Comparison of ENCODE assay signal across 15 cellular contexts in the genomic region with DNA sequence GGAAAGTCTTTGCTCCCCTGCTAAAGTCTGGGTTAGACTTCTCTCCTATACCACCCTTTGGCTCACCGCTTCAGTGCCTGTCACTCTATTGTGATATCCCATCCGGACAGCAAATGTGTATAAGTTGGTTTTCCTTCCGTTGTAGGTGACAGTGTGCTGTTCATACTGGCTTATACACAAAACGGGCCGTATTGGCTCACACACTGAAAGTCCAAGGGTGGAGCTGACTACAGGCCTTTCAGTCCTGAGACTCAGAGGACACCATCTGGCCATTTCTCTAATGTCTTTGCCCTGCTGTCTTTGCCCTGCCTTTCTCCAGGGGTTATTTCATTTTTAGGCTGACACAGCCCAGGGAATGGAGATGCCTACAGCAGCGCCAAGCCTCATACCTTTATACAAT.
"Had no signal": no experiment of that assay in that cellular context is flagged by ENCODE, and none has a peak within 500 bp of the region (broad histone marks: within the 10 kb centered on the region; RNA-seq: fewer than 3 reads in every experiment).

No MANE protein-coding gene starts in this region.

- H3K36me3 ChIP-seq: gastroesophageal sphincter had no signal

- DNase-seq: activated B cell treated with CpG ODN at 0.5 μM for 24 hours; activated CD4-positive, alpha-beta memory T cell treated with anti-CD3 and anti-CD28 coated beads for 36 hours; activated CD4-positive, alpha-beta T cell treated with anti-CD3 and anti-CD28 coated beads for 4 hours; activated naive CD8-positive, alpha-beta T cell treated with anti-CD3 and anti-CD28 coated beads for 36 hours; activated T-cell treated with anti-CD3 and anti-CD28 coated beads for 4 hours; amniotic stem cell; caudate nucleus; retina; stimulated activated naive B cell treated with anti-CD40 and anti-IgM and Interleukin-4, amounts not matched to agents 10 μg/mL and 1 μg/mL and 100 μg/mL, for 72 hours; T-cell had no signal

- H3K27ac Mint-ChIP-seq: activated B cell treated with CpG ODN at 0.5 μM for 24 hours; activated CD4-positive, alpha-beta memory T cell treated with anti-CD3 and anti-CD28 coated beads for 36 hours; activated naive CD8-positive, alpha-beta T cell treated with anti-CD3 and anti-CD28 coated beads for 36 hours; activated T-helper 1 cell treated with anti-CD3 and anti-CD28 coated beads, Interleukin-12 subunit alpha, Interleukin-12 subunit beta, Interleukin-2, Interleukin-4 antibody, amounts not matched to agents 30 ng/mL and 10 ng/mL and 1 ng/mL, durations not matched to agents 14 hours and 24 hours and 36 hours; stimulated activated naive B cell treated with anti-CD40 and anti-IgM and Interleukin-4, amounts not matched to agents 10 μg/mL and 1 μg/mL and 100 μg/mL, for 72 hours; T-cell had no signal

- H3K27me3 ChIP-seq: gastroesophageal sphincter had no signal

- H3K4me3 ChIP-seq: gastroesophageal sphincter had no signal

- H3K27ac ChIP-seq: gastroesophageal sphincter had no signal

- H3K27me3 Mint-ChIP-seq: activated B cell treated with CpG ODN at 0.5 μM for 24 hours; activated naive CD8-positive, alpha-beta T cell treated with anti-CD3 and anti-CD28 coated beads for 36 hours; stimulated activated naive B cell treated with anti-CD40 and anti-IgM and Interleukin-4, amounts not matched to agents 10 μg/mL and 1 μg/mL and 100 μg/mL, for 72 hours had no signal

- H3K4me3 Mint-ChIP-seq: activated B cell treated with CpG ODN at 0.5 μM for 24 hours; activated CD4-positive, alpha-beta memory T cell treated with anti-CD3 and anti-CD28 coated beads for 36 hours; activated naive CD8-positive, alpha-beta T cell treated with anti-CD3 and anti-CD28 coated beads for 36 hours; activated T-helper 1 cell treated with anti-CD3 and anti-CD28 coated beads, Interleukin-12 subunit alpha, Interleukin-12 subunit beta, Interleukin-2, Interleukin-4 antibody, amounts not matched to agents 30 ng/mL and 10 ng/mL and 1 ng/mL, durations not matched to agents 14 hours and 24 hours and 36 hours; nephron; stimulated activated naive B cell treated with anti-CD40 and anti-IgM and Interleukin-4, amounts not matched to agents 10 μg/mL and 1 μg/mL and 100 μg/mL, for 72 hours; T-cell had no signal

- FAIRE-seq: colon had no signal

- H3K36me3 Mint-ChIP-seq: activated CD4-positive, alpha-beta memory T cell treated with anti-CD3 and anti-CD28 coated beads for 36 hours; activated naive CD8-positive, alpha-beta T cell treated with anti-CD3 and anti-CD28 coated beads for 36 hours had no signal

- H3K9me3 Mint-ChIP-seq: activated CD4-positive, alpha-beta memory T cell treated with anti-CD3 and anti-CD28 coated beads for 36 hours; activated T-helper 1 cell treated with anti-CD3 and anti-CD28 coated beads, Interleukin-12 subunit alpha, Interleukin-12 subunit beta, Interleukin-2, Interleukin-4 antibody, amounts not matched to agents 30 ng/mL and 10 ng/mL and 1 ng/mL, durations not matched to agents 14 hours and 24 hours and 36 hours; T-cell had no signal

- H3K4me1 ChIP-seq: gastroesophageal sphincter had no signal

- H3K4me1 Mint-ChIP-seq: activated naive CD8-positive, alpha-beta T cell treated with anti-CD3 and anti-CD28 coated beads for 36 hours; stimulated activated naive B cell treated with anti-CD40 and anti-IgM and Interleukin-4, amounts not matched to agents 10 μg/mL and 1 μg/mL and 100 μg/mL, for 72 hours; T-cell had no signal

- ATAC-seq: esophagus mucosa; gastroesophageal sphincter; stimulated activated naive B cell treated with anti-CD40 and anti-IgM and Interleukin-4, amounts not matched to agents 10 μg/mL and 1 μg/mL and 100 μg/mL, for 72 hours; T-cell had no signal
